In the genomic region with DNA sequence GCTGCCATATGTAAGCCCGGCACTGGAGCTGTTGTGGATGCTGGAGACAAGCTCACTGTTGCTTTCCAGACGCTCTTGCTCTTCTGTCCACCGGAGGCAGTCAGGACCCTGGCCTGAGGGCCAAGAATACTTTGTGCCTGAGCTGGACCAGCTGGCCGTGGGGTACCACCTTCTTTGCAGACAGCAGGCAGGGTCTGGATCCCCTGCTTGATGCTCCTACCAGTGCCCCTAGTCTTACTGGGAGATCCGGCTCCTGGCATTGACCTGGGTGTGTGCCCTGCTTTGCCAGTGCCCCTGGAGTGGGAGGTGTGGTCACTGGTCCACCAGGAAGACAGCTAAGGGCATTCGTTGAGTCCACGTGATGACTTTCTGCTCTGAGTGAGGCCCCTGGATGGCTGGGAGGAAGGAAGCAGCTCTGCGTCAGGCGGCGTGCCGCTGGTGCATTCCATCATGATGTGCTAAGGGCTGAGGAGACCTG, we compare ENCODE assay signal across 10 cellular contexts. TPM values are rescaled to one million over a fixed set of nuclear protein-coding genes. Genes with fewer than 3 reads are reported as not detected.
DNase-seq lines count a peak whose midpoint lies in the region; ATAC-seq and TF ChIP-seq lines count a peak whose summit lies in the region.
"Had no signal": no experiment of that assay in that cellular context is flagged by ENCODE, and none has a peak within 500 bp of the region (broad histone marks: within the 10 kb centered on the region; RNA-seq: fewer than 3 reads in every experiment).

No MANE protein-coding gene starts in this region.

- no peak overlapping the region for H3K4me2 ChIP-seq in MM.1S (ENCODE audit: low read depth, low read length)
- no peak overlapping the region for H3K4me2 ChIP-seq in Karpas-422 (ENCODE audit: low read depth, low read length, poor library complexity, severe bottlenecking)

- H3K79me2 ChIP-seq in MM.1S (ENCODE audit: low read length) (no peaks in the 10 kb centered on the region), Karpas-422 (ENCODE audit: low read length) (no peaks in the 10 kb centered on the region)

- peaks cover 5% of the 10 kb centered on the region for H3K4me1 Mint-ChIP-seq in progenitor cell of endocrine pancreas (ENCODE audit: low read depth)

- H3K4me1 ChIP-seq in MM.1S (ENCODE audit: low read length) (no peaks in the 10 kb centered on the region), Karpas-422 (ENCODE audit: low read length) (peaks cover 14% of the 10 kb centered on the region)

- no peak overlapping the region for H3K4me3 Mint-ChIP-seq in progenitor cell of endocrine pancreas (ENCODE audit: low read depth)

- H3K9ac ChIP-seq in MM.1S (ENCODE audit: low read length) (no peak overlapping the region), Karpas-422 (ENCODE audit: low read length) (no peak overlapping the region)

- H3K27ac ChIP-seq in MM.1S (ENCODE audit: low read length) (no peak overlapping the region), coronary artery (peak overlapping the region; percentile 85 to 97), Karpas-422 (ENCODE audit: low read length) (no peak overlapping the region)

- H3K4me3 ChIP-seq in MM.1S (ENCODE audit: low read length): no peak overlapping the region
- no peak overlapping the region for H3K4me3 ChIP-seq in coronary artery
- no peak overlapping the region for H3K4me3 ChIP-seq in Karpas-422 (ENCODE audit: low read length)

- H2AFZ ChIP-seq in MM.1S (ENCODE audit: low read length) (no peak overlapping the region), Karpas-422 (ENCODE audit: low read length) (no peak overlapping the region)

- TF ChIP-seq CTCF in MM.1S (IDR thresholded peaks at IDR 0.05; ENCODE audit: low read length) (peak; percentile 35), coronary artery (IDR thresholded peaks at IDR 0.05) (no peak), progenitor cell of endocrine pancreas (IDR thresholded peaks at IDR 0.05; ENCODE audit: unreplicated experiment) (peak; percentile 34)

- H4K20me1 ChIP-seq in MM.1S (ENCODE audit: insufficient read depth, low read length) (no peaks in the 10 kb centered on the region), Karpas-422 (ENCODE audit: insufficient read depth, low read depth, low read length) (no peaks in the 10 kb centered on the region)

- DNase-seq in EH (ENCODE audit: low read depth) (peak; percentile 35), MM.1S (no peak), coronary artery (ENCODE audit: low spot score) (no peak), progenitor cell of endocrine pancreas (ENCODE audit: low spot score, unreplicated experiment) (no peak), Karpas-422 (no peak), OCI-M2 (lab: John Stamatoyannopoulos, UW; ENCODE audit: unreplicated experiment) (no peak)
- DNase-seq: cerebellar nuclear complex, NCI-H510A treated with DMSO at 0.1 percent for 48 hours had no signal

- H3K36me3 ChIP-seq in MM.1S (replicated peaks; ENCODE audit: insufficient read depth, low read length) (no peaks in the 10 kb centered on the region), Karpas-422 (ENCODE audit: insufficient read depth, low read length) (no peaks in the 10 kb centered on the region)

- no peaks in the 10 kb centered on the region for H3K27me3 ChIP-seq in MM.1S (replicated peaks; ENCODE audit: insufficient read depth, low read length)
- H3K27me3 ChIP-seq in Karpas-422 (ENCODE audit: low read length): no peaks in the 10 kb centered on the region

- H3K27me3 Mint-ChIP-seq in progenitor cell of endocrine pancreas: peaks cover 6% of the 10 kb centered on the region

- H3K27ac Mint-ChIP-seq in progenitor cell of endocrine pancreas: no peak overlapping the region

- H3K9me3 ChIP-seq in MM.1S (replicated peaks; ENCODE audit: insufficient read depth, low read length) (no peaks in the 10 kb centered on the region), Karpas-422 (ENCODE audit: low read length) (no peaks in the 10 kb centered on the region)

- H3K9me2 ChIP-seq in MM.1S (replicated peaks; ENCODE audit: insufficient read depth, low read length) (no peaks in the 10 kb centered on the region), Karpas-422 (replicated peaks; ENCODE audit: insufficient read depth, low read length) (no peaks in the 10 kb centered on the region)

- no peak for ATAC-seq in activated CD4-positive, CD25-positive, alpha-beta regulatory T cell treated with anti-CD3 and anti-CD28 coated beads, Interleukin-2, amount 50 U/mL, for 24 hours
- ATAC-seq in GM18870 (IDR thresholded peaks at IDR 0.05; ENCODE audit: unreplicated experiment): no peak

- no peaks in the 10 kb centered on the region for H3K9me3 Mint-ChIP-seq in progenitor cell of endocrine pancreas (ENCODE audit: low read depth)

- no peaks in the 10 kb centered on the region for H3F3A ChIP-seq in MM.1S (ENCODE audit: insufficient read depth, low read length)

- peaks cover 18% of the 10 kb centered on the region for H3K36me3 Mint-ChIP-seq in progenitor cell of endocrine pancreas (ENCODE audit: insufficient read depth)

RNA-seq across cellular contexts. Expression of a gene that starts 59.3 kb away (rescaled TPM):
- total RNA-seq in progenitor cell of endocrine pancreas: 68.6 and 71.4 TPM in 2 replicates
- 29.9 and 30.7 TPM in 2 replicates for total RNA-seq in Karpas-422 (2014; rRNA removed; shearing (Covaris generic); ENCODE audit: low replicate concordance)

Comparison
In these comparisons a context has a peak if more than half of its experiments do, and no peak if none do; other contexts are left out.
1. H3K27ac ChIP-seq: peak in coronary artery (2 of 2); none in MM.1S (single experiment) and Karpas-422 (single experiment).